Comparison of ENCODE assay signal across 24 cellular contexts in genomic region chr14:97638864-97639263, GRCh38.
DNase-seq lines count a peak whose midpoint lies in the region; ATAC-seq and TF ChIP-seq lines count a peak whose summit lies in the region.
"Had no signal": no experiment of that assay in that cellular context is flagged by ENCODE, and none has a peak within 500 bp of the region (broad histone marks: within the 10 kb centered on the region; RNA-seq: fewer than 3 reads in every experiment).

No MANE protein-coding gene starts in this region.

- no peak overlapping the region for H2AFZ ChIP-seq in GM23338

- TF ChIP-seq POLR2A in vagina (IDR thresholded peaks at IDR 0.05), result no peak

- H3K36me3 ChIP-seq in GM23338 (ENCODE audit: insufficient read depth) (no peaks in the 10 kb centered on the region), neutrophil (no peaks in the 10 kb centered on the region), vagina (no peaks in the 10 kb centered on the region)
- H3K36me3 ChIP-seq: ascending aorta, heart right ventricle, Peyer's patch, sigmoid colon had no signal

- no peak for TF ChIP-seq CTCF in GM23338 (conservative IDR thresholded peaks at IDR 0.05; ENCODE audit: low read depth in 2 of 2)
- no peak for TF ChIP-seq CTCF in neutrophil (IDR thresholded peaks at IDR 0.05)
- TF ChIP-seq CTCF in vagina (IDR thresholded peaks at IDR 0.05), result no peak

- H3K4me2 ChIP-seq in GM23338, result peak overlapping the region; percentile 49; the same call in 1 of the 2 replicates

- peaks cover 58% of the 10 kb centered on the region for H3K4me1 Mint-ChIP-seq in activated T-cell treated with anti-CD3 and anti-CD28 coated beads, Interleukin-2, amount 50 U/mL, for 4 hours (ENCODE audit: low read depth)
- H3K4me1 Mint-ChIP-seq in GM23338, result peaks cover 67% of the 10 kb centered on the region

- no peaks in the 10 kb centered on the region for H3K9me3 ChIP-seq in neutrophil
- no peaks in the 10 kb centered on the region for H3K9me3 ChIP-seq in vagina
- H3K9me3 ChIP-seq: ascending aorta, heart right ventricle, Peyer's patch, sigmoid colon had no signal

- H4K20me1 ChIP-seq in GM23338 (replicated peaks; ENCODE audit: insufficient read depth), result no peaks in the 10 kb centered on the region

- H3K27ac ChIP-seq in GM23338 (ENCODE audit: low read depth) (no peak overlapping the region; the same call in 1 of the 2 replicates), neutrophil (peak overlapping the region; percentile 93), vagina (no peak overlapping the region)
- H3K27ac ChIP-seq: ascending aorta, Peyer's patch, sigmoid colon had no signal

- no peaks in the 10 kb centered on the region for H3K27me3 Mint-ChIP-seq in activated T-cell treated with anti-CD3 and anti-CD28 coated beads, Interleukin-2, amount 50 U/mL, for 4 hours (ENCODE audit: low read depth)
- peaks cover 16% of the 10 kb centered on the region for H3K27me3 Mint-ChIP-seq in GM23338 (ENCODE audit: insufficient read depth, low read depth, poor library complexity)

- H3F3A ChIP-seq in GM23338 (replicated peaks; ENCODE audit: low read depth), result no peaks in the 10 kb centered on the region

- H3K4me3 Mint-ChIP-seq in activated T-cell treated with anti-CD3 and anti-CD28 coated beads, Interleukin-2, amount 50 U/mL, for 4 hours, result no peak overlapping the region
- no peak overlapping the region for H3K4me3 Mint-ChIP-seq in GM23338
- H3K4me3 Mint-ChIP-seq: neural crest cell had no signal

- no peaks in the 10 kb centered on the region for H3K27me3 ChIP-seq in GM23338 (ENCODE audit: insufficient read depth)
- no peaks in the 10 kb centered on the region for H3K27me3 ChIP-seq in neutrophil
- no peaks in the 10 kb centered on the region for H3K27me3 ChIP-seq in vagina
- H3K27me3 ChIP-seq: ascending aorta, Peyer's patch, sigmoid colon had no signal

- peaks cover 4% of the 10 kb centered on the region; the same call in 1 of the 2 replicates for H3K9me2 ChIP-seq in GM23338 (ENCODE audit: insufficient read depth)

- ATAC-seq in activated T-cell treated with anti-CD3 and anti-CD28 coated beads, Interleukin-2, amount 50 U/mL, for 4 hours, result peak; percentile 46 to 60
- ATAC-seq in GM23338, result no peak
- peak in 1 of 2 donors; percentile 58 for ATAC-seq in activated naive CD4-positive, alpha-beta T cell treated with anti-CD3 and anti-CD28 coated beads, Interleukin-2, amount 50 U/mL, for 72 hours
- no peak for ATAC-seq in HG03196 (IDR thresholded peaks at IDR 0.05; ENCODE audit: unreplicated experiment)
- ATAC-seq: heart right ventricle, left colon had no signal

- H3K4me3 ChIP-seq in GM23338, result no peak overlapping the region
- H3K4me3 ChIP-seq in neutrophil (ENCODE audit: low read depth in 1 of 2, low read length in 1 of 2), result peak overlapping the region; percentile 30 to 39
- no peak overlapping the region for H3K4me3 ChIP-seq in vagina
- H3K4me3 ChIP-seq: ascending aorta, heart right ventricle, Peyer's patch, sigmoid colon had no signal

- H3K9me3 Mint-ChIP-seq in activated T-cell treated with anti-CD3 and anti-CD28 coated beads, Interleukin-2, amount 50 U/mL, for 4 hours, result no peaks in the 10 kb centered on the region
- no peaks in the 10 kb centered on the region for H3K9me3 Mint-ChIP-seq in GM23338
- peaks cover 0 to 12% of the 10 kb centered on the region in 2 donors for H3K9me3 Mint-ChIP-seq in activated naive CD4-positive, alpha-beta T cell treated with anti-CD3 and anti-CD28 coated beads, Interleukin-2, amount 50 U/mL, for 72 hours
- H3K9me3 Mint-ChIP-seq: neural crest cell had no signal

- no peak overlapping the region for H3K27ac Mint-ChIP-seq in GM23338
- H3K27ac Mint-ChIP-seq in activated naive CD4-positive, alpha-beta T cell treated with anti-CD3 and anti-CD28 coated beads, Interleukin-2, amount 50 U/mL, for 72 hours, result peak overlapping the region; percentile 26 to 62

- H3K4me1 ChIP-seq in GM23338 (ENCODE audit: insufficient read depth), result peaks cover 36% of the 10 kb centered on the region
- H3K4me1 ChIP-seq in neutrophil (ENCODE audit: control insufficient read depth in 1 of 2, insufficient read depth in 1 of 2, low read depth in 1 of 2, low read length in 1 of 2), result peaks cover 53 to 58% of the 10 kb centered on the region in 2 experiments
- peaks cover 7% of the 10 kb centered on the region for H3K4me1 ChIP-seq in vagina
- H3K4me1 ChIP-seq: ascending aorta, heart right ventricle, Peyer's patch, sigmoid colon had no signal

- DNase-seq in activated T-cell treated with anti-CD3 and anti-CD28 coated beads, Interleukin-2, amount 50 U/mL, for 4 hours, result no peak
- DNase-seq in activated T-cell treated with anti-CD3 and anti-CD28 coated beads, Interleukin-2, amount 50 U/mL, for 1 hour, result no peak
- DNase-seq in GM23338 (ENCODE audit: low spot score), result no peak
- DNase-seq in activated naive CD4-positive, alpha-beta T cell treated with anti-CD3 and anti-CD28 coated beads, Interleukin-2, amount 50 U/mL, for 72 hours (ENCODE audit: low spot score in 2 of 2), result no peak
- DNase-seq in vagina (ENCODE audit: extremely low spot score in 2 of 2), result no peak
- no peak for DNase-seq in NCI-H2081 (lab: John Stamatoyannopoulos, UW)
- DNase-seq: activated CD4-positive, alpha-beta T cell treated with anti-CD3 and anti-CD28 coated beads, Interleukin-2, amount 50 U/mL, for 4 hours; C1 segment of cervical spinal cord; cerebellar nuclear complex; foreskin fibroblast; H7; heart right ventricle; left colon; midbrain; NCI-H2107; Peyer's patch; posterior cingulate gyrus; sigmoid colon; stimulated activated CD8-positive, alpha-beta memory T cell treated with anti-CD3 and anti-CD28 coated beads, Interleukin-4, amount 100 ng/mL, for 48 hours; substantia nigra had no signal

- intact Hi-C loops in vagina (cut with DNase I), result no loop called here

- peaks cover 2% of the 10 kb centered on the region for H3K36me3 Mint-ChIP-seq in activated T-cell treated with anti-CD3 and anti-CD28 coated beads, Interleukin-2, amount 50 U/mL, for 4 hours (ENCODE audit: insufficient read depth)
- H3K36me3 Mint-ChIP-seq in GM23338 (ENCODE audit: low read depth), result no peaks in the 10 kb centered on the region
- peaks cover 8 to 16% of the 10 kb centered on the region in 2 donors for H3K36me3 Mint-ChIP-seq in activated naive CD4-positive, alpha-beta T cell treated with anti-CD3 and anti-CD28 coated beads, Interleukin-2, amount 50 U/mL, for 72 hours

- no peaks in the 10 kb centered on the region for H3K79me2 ChIP-seq in GM23338 (replicated peaks; ENCODE audit: insufficient read depth)

TF ChIP-seq in GM23338, 12 proteins besides CTCF, POLR2A, EP300 and RAD21 (continues in another document):
- TF ChIP-seq REST (IDR thresholded peaks at IDR 0.05; ENCODE audit: unreplicated experiment) (no peak), ZNF114 (CRISPR knock-in tag; IDR thresholded peaks at IDR 0.05) (no peak), ETS1 (IDR thresholded peaks at IDR 0.05) (no peak), EZH2 (IDR thresholded peaks at IDR 0.05; ENCODE audit: low read depth, unreplicated experiment) (no peak)

Comparison
In these comparisons a context has a peak if more than half of its experiments do, and no peak if none do; other contexts are left out.
1. ATAC-seq: peak in activated T-cell treated with anti-CD3 and anti-CD28 coated beads, Interleukin-2, amount 50 U/mL, for 4 hours (2 of 2); none in GM23338 (single experiment) and HG03196 (single experiment).
2. H3K4me3 ChIP-seq: peak in neutrophil (2 of 2); none in GM23338 (single experiment) and vagina (0 of 2).